In the genomic region with DNA sequence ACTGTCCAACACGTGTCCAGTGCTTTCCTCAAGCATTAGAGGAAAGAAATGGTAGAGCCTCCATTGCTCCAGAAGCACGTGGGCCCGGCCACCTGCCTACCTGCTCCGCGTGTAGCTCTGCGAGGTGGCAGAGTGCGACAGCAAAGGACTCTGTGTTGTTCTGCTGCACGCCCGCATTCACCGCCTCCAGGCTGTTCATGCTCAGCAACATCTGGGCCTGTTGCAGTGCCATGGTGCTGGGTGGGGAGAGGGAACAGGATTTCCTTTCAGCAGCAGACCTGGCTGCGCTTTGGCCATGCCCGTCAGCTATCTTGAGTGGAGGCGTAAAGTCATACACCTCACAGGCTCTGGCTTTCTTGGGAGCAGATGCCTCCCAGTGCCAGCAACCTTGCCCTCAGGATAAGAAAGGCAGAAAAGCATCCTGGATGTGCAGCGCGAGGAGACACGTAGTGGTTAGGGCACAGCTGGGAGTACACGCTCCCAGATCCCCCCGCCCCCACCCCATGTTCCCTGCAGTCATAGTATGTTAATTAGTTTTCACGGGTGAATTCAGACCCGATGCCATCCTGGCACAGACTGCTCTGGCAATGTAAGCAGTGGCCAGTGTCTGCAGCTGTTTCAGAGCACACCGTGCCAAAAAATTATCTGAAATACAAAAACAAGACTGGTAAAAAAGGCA, we compare ENCODE assay signal across 15 cellular contexts. TPM values are rescaled to one million over a fixed set of nuclear protein-coding genes. Genes with fewer than 3 reads are reported as not detected.
DNase-seq lines count a peak whose midpoint lies in the region; ATAC-seq, FAIRE-seq and TF ChIP-seq lines count a peak whose summit lies in the region.
"Had no signal": no experiment of that assay in that cellular context is flagged by ENCODE, and none has a peak within 500 bp of the region (broad histone marks: within the 10 kb centered on the region; RNA-seq: fewer than 3 reads in every experiment).

No MANE protein-coding gene starts in this region.

- no peak for TF ChIP-seq CTCF in KMS-11 (conservative IDR thresholded peaks at IDR 0.05; ENCODE audit: low read depth, low read length)
- TF ChIP-seq CTCF in heart right ventricle (IDR thresholded peaks at IDR 0.05): no peak

- H3K36me3 ChIP-seq in KMS-11 (ENCODE audit: insufficient read depth) (no peaks in the 10 kb centered on the region; the same call in none of the 2 replicates), SK-N-MC (ENCODE audit: insufficient read depth, low read length) (peaks cover 91% of the 10 kb centered on the region), heart right ventricle (peaks cover 0 to 100% (median 75%) of the 10 kb centered on the region in 9 donors)

- H3K4me3 ChIP-seq in KMS-11 (IDR thresholded peaks at IDR 0.05; ENCODE audit: insufficient read depth, low read depth, low read length): no peak overlapping the region
- H3K4me3 ChIP-seq in SK-N-MC: no peak overlapping the region
- H3K4me3 ChIP-seq in heart right ventricle: no peak overlapping the region

- peaks cover 60% of the 10 kb centered on the region for H3K4me1 ChIP-seq in KMS-11 (ENCODE audit: low read depth, poor library complexity, severe bottlenecking)
- peaks cover 0 to 7% (median 0%) of the 10 kb centered on the region in 9 donors for H3K4me1 ChIP-seq in heart right ventricle

- H3K9ac ChIP-seq in KMS-11 (no peak overlapping the region), SK-N-MC (ENCODE audit: insufficient read length) (peak overlapping the region; percentile 19)

- intact Hi-C loops in posterior cingulate gyrus (cut with DNase I): no loop called here
- intact Hi-C loops in heart right ventricle (cut with DNase I): no loop called here

- DNase-seq in SK-N-MC (ENCODE audit: low read depth, low spot score) (no peak), frontal cortex (ENCODE audit: low spot score in 2 of 2) (peak; percentile 24 to 32), posterior cingulate gyrus (peak in 8 of 10 donors; percentile 28 to 94 (median 58)), heart right ventricle (no peak), SHP77 treated with DMSO at 0.1 percent for 48 hours (lab: John Stamatoyannopoulos, UW) (no peak)
- DNase-seq: activated CD4-positive, alpha-beta T cell treated with anti-CD3 and anti-CD28 coated beads for 36 hours; activated T-cell treated with anti-CD3 and anti-CD28 coated beads for 4 hours; HFFc6; left colon; NCI-H226; SHP77; T1000 had no signal

- H3K79me2 ChIP-seq in KMS-11 (ENCODE audit: insufficient read depth, low read depth): no peaks in the 10 kb centered on the region

- H3K4me2 ChIP-seq in KMS-11: no peak overlapping the region

- H3K9me3 ChIP-seq in SK-N-MC (ENCODE audit: low read depth, low read length) (no peaks in the 10 kb centered on the region), heart right ventricle (no peaks in the 10 kb centered on the region)

- FAIRE-seq in frontal cortex (lab: Jason Lieb, UNC): no peak
- FAIRE-seq: colon had no signal

- no peaks in the 10 kb centered on the region for H3K27me3 ChIP-seq in KMS-11 (ENCODE audit: insufficient read depth, low read depth)
- H3K27me3 ChIP-seq in heart right ventricle: no peaks in the 10 kb centered on the region

- H2AFZ ChIP-seq in KMS-11 (ENCODE audit: low read depth): no peak overlapping the region

- H3K27ac ChIP-seq in KMS-11 (peak overlapping the region; percentile 33; the same call in 1 of the 2 replicates), SK-N-MC (peak overlapping the region; percentile 64), heart right ventricle (no peak overlapping the region)

- H4K20me1 ChIP-seq in KMS-11 (ENCODE audit: insufficient read depth): no peaks in the 10 kb centered on the region

- whole genome bisulfite sequencing in heart right ventricle, 2 donors: 86 to 88% methylated on average over 21 of the region's 21 CpGs

- ATAC-seq in HG03571 (IDR thresholded peaks at IDR 0.05; ENCODE audit: unreplicated experiment) (no peak), heart right ventricle (no peak)
- ATAC-seq: activated CD4-positive, alpha-beta T cell treated with anti-CD3 and anti-CD28 coated beads for 36 hours; left colon had no signal

RNA-seq across cellular contexts. Expression of a gene that starts 25.1 kb away (rescaled TPM):
- total RNA-seq in frontal cortex (142 TPM), heart right ventricle (10 to 100 TPM; 50.2 to 68.8 (median 55.8) TPM)
- 10 to 100 TPM; 78.7 to 82.4 TPM for polyA plus RNA-seq in heart right ventricle

RNA-seq across cellular contexts. Expression of a gene that starts 30.6 kb away (rescaled TPM):
- total RNA-seq in frontal cortex (38.3 TPM), heart right ventricle (10 to 100 TPM; 14.7 to 19.3 (median 16.1) TPM)
- 10 to 100 TPM; 10.8 to 11.8 TPM for polyA plus RNA-seq in heart right ventricle

Comparison
In these comparisons a context has a peak if more than half of its experiments do, and no peak if none do; other contexts are left out.
1. H3K27ac ChIP-seq: peak in KMS-11 (single experiment) and SK-N-MC (single experiment); none in heart right ventricle (0 of 10).
2. DNase-seq: peak in frontal cortex (2 of 2) and posterior cingulate gyrus (8 of 10); none in SK-N-MC (single experiment), heart right ventricle (0 of 2) and SHP77 treated with DMSO at 0.1 percent for 48 hours (single experiment).